ENCODE assay signal across 1 cellular context in the genomic region with DNA sequence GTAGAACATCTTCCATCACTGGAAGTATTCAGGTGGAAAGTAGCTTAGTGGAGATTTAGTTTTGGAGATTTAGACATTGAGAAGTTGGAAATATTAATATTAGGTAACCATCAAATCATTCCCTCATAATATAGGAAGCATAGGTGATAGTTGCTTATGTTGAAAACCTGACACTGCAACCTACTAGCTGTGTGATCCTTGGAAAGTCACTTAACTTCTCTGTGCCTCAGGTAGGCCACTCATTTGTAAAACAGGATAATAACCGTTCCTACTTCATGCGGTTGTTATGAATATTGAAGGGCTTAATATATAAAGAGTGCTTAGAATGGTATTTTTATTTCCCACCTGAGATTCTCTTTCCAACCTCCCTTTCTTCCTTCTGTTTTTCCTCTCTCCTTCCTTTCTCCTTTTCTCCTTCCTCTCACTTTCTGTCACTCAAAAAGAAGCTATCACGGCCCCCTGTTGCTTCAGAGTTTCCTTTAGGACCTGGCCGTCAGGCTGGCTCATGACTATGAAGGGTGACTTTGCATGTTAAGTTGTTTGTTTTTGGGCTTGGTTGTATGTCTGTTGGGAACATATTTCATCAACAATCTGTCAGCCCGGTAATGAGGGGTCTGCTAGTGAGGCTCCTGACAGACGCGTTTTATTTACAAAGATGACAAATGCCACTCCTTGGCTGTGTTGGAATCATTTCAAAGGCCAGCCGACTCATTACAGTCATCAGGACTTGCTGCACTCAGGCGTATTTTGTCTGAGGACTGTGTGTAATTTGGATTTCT.
TF ChIP-seq lines count a peak whose summit lies in the region.

No MANE protein-coding gene starts in this region.

TF ChIP-seq in K562, 482 proteins besides CTCF, POLR2A, EP300 and RAD21 (continued from another document and continues in another):
- TF ChIP-seq, protein P1, sequence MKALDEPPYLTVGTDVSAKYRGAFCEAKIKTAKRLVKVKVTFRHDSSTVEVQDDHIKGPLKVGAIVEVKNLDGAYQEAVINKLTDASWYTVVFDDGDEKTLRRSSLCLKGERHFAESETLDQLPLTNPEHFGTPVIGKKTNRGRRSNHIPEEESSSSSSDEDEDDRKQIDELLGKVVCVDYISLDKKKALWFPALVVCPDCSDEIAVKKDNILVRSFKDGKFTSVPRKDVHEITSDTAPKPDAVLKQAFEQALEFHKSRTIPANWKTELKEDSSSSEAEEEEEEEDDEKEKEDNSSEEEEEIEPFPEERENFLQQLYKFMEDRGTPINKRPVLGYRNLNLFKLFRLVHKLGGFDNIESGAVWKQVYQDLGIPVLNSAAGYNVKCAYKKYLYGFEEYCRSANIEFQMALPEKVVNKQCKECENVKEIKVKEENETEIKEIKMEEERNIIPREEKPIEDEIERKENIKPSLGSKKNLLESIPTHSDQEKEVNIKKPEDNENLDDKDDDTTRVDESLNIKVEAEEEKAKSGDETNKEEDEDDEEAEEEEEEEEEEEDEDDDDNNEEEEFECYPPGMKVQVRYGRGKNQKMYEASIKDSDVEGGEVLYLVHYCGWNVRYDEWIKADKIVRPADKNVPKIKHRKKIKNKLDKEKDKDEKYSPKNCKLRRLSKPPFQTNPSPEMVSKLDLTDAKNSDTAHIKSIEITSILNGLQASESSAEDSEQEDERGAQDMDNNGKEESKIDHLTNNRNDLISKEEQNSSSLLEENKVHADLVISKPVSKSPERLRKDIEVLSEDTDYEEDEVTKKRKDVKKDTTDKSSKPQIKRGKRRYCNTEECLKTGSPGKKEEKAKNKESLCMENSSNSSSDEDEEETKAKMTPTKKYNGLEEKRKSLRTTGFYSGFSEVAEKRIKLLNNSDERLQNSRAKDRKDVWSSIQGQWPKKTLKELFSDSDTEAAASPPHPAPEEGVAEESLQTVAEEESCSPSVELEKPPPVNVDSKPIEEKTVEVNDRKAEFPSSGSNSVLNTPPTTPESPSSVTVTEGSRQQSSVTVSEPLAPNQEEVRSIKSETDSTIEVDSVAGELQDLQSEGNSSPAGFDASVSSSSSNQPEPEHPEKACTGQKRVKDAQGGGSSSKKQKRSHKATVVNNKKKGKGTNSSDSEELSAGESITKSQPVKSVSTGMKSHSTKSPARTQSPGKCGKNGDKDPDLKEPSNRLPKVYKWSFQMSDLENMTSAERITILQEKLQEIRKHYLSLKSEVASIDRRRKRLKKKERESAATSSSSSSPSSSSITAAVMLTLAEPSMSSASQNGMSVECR (CRISPR knock-in tag; IDR thresholded peaks at IDR 0.05): no peak
- TF ChIP-seq, protein P2, sequence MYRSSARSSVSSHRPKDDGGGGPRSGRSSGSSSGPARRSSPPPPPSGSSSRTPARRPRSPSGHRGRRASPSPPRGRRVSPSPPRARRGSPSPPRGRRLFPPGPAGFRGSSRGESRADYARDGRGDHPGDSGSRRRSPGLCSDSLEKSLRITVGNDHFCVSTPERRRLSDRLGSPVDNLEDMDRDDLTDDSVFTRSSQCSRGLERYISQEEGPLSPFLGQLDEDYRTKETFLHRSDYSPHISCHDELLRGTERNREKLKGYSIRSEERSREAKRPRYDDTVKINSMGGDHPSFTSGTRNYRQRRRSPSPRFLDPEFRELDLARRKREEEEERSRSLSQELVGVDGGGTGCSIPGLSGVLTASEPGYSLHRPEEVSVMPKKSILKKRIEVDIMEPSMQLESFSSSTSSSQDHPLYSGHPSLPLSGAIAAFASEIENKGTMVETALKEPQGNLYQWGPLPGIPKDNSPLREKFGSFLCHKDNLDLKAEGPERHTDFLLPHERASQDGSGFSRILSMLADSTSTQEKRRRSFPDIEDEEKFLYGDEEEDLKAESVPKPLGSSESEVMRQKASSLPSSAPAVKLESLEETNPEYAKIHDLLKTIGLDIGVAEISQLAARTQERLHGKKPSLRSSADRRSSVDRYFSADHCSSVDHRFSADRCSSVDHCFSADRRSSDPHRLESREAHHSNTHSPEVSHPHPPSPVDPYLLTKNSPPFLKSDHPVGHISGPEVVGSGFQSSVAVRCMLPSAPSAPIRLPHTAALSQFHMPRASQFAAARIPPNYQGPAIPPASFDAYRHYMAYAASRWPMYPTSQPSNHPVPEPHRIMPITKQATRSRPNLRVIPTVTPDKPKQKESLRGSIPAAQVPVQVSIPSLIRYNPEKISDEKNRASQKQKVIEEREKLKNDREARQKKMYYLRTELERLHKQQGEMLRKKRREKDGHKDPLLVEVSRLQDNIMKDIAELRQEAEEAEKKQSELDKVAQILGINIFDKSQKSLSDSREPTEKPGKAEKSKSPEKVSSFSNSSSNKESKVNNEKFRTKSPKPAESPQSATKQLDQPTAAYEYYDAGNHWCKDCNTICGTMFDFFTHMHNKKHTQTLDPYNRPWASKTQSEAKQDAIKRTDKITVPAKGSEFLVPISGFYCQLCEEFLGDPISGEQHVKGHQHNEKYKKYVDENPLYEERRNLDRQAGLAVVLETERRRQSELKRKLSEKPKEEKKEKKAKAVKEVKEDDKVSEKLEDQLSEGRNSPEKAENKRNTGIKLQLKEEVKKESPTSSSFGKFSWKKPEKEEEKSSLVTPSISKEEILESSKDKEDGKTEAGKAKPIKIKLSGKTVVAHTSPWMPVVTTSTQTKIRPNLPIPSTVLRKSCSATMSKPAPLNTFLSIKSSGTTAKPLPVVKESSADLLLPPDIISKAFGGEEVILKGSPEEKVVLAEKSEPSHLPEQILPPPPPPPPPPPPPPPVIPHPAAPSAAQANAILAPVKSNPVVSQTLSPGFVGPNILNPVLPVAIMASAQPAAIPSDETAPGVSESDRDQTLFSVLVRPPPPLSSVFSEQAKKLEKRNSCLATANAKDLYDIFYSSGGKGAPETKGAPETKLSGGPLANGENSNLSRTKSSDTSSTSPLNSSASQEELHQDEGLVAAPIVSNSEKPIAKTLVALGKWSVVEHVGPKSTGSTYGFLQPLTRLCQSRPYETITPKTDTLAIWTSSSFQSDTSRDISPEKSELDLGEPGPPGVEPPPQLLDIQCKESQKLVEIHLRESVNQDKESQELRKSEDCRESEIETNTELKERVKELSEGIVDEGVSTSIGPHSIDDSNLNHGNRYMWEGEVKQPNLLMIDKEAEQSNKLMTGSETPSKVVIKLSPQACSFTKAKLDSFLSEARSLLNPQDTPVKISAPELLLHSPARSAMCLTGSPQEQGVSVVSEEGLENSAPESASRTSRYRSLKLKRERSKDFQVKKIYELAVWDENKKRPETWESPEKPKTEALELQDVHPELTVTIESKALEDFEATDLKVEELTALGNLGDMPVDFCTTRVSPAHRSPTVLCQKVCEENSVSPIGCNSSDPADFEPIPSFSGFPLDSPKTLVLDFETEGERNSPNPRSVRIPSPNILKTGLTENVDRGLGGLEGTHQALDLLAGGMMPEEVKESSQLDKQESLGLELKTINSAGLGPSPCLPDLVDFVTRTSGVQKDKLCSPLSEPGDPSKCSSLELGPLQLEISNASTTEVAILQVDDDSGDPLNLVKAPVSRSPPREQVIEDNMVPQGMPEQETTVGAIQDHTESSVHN (IDR thresholded peaks at IDR 0.05; ENCODE audit: borderline replicate concordance in 1 of 2, low read depth in 1 of 2): peak in 1 of 2 experiments; percentile 55; a peak in 1 of 4 replicates
- TF ChIP-seq SREBF1 (IDR thresholded peaks at IDR 0.05; ENCODE audit: borderline replicate concordance, low read depth, low read length) (no peak), DNMT1 (IDR thresholded peaks at IDR 0.05) (no peak), CREBBP (IDR thresholded peaks at IDR 0.05; ENCODE audit: low read depth, low read length) (no peak), TCFL5 (CRISPR knock-in tag; conservative IDR thresholded peaks at IDR 0.05) (no peak), ZNF668 (CRISPR knock-in tag; IDR thresholded peaks at IDR 0.05) (no peak), RBM14 (IDR thresholded peaks at IDR 0.05; ENCODE audit: borderline replicate concordance, insufficient read depth, low read depth, low read length) (no peak), BHLHE40 (IDR thresholded peaks at IDR 0.05; ENCODE audit: low read length) (peak; percentile 46; the same call in 1 of the 2 replicates), ERF (CRISPR knock-in tag; IDR thresholded peaks at IDR 0.05) (no peak), LARP7 (IDR thresholded peaks at IDR 0.05) (no peak), ELF4 (CRISPR knock-in tag; IDR thresholded peaks at IDR 0.05) (0 out of 2 replicates have a peak, but pooled peaks have one; percentile 23), HNRNPL (IDR thresholded peaks at IDR 0.05; ENCODE audit: low read depth, low read length) (no peak), EGR1 (conservative IDR thresholded peaks at IDR 0.05) (no peak), MYNN (IDR thresholded peaks at IDR 0.05) (no peak), MYNN (CRISPR knock-in tag; IDR thresholded peaks at IDR 0.05) (no peak), ZNF717 (CRISPR knock-in tag; IDR thresholded peaks at IDR 0.05) (no peak), TRIM28 (IDR thresholded peaks at IDR 0.05) (no peak), LEF1 (IDR thresholded peaks at IDR 0.05) (peak; percentile 51; the same call in 1 of the 2 replicates)
- TF ChIP-seq, protein P3, sequence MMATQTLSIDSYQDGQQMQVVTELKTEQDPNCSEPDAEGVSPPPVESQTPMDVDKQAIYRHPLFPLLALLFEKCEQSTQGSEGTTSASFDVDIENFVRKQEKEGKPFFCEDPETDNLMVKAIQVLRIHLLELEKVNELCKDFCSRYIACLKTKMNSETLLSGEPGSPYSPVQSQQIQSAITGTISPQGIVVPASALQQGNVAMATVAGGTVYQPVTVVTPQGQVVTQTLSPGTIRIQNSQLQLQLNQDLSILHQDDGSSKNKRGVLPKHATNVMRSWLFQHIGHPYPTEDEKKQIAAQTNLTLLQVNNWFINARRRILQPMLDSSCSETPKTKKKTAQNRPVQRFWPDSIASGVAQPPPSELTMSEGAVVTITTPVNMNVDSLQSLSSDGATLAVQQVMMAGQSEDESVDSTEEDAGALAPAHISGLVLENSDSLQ (IDR thresholded peaks at IDR 0.05): peak; percentile 94
- TF ChIP-seq, protein P4, sequence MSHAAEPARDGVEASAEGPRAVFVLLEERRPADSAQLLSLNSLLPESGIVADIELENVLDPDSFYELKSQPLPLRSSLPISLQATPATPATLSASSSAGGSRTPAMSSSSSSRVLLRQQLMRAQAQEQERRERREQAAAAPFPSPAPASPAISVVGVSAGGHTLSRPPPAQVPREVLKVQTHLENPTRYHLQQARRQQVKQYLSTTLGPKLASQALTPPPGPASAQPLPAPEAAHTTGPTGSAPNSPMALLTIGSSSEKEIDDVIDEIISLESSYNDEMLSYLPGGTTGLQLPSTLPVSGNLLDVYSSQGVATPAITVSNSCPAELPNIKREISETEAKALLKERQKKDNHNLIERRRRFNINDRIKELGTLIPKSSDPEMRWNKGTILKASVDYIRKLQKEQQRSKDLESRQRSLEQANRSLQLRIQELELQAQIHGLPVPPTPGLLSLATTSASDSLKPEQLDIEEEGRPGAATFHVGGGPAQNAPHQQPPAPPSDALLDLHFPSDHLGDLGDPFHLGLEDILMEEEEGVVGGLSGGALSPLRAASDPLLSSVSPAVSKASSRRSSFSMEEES (CRISPR knock-in tag; IDR thresholded peaks at IDR 0.05): no peak
- TF ChIP-seq, protein P5, sequence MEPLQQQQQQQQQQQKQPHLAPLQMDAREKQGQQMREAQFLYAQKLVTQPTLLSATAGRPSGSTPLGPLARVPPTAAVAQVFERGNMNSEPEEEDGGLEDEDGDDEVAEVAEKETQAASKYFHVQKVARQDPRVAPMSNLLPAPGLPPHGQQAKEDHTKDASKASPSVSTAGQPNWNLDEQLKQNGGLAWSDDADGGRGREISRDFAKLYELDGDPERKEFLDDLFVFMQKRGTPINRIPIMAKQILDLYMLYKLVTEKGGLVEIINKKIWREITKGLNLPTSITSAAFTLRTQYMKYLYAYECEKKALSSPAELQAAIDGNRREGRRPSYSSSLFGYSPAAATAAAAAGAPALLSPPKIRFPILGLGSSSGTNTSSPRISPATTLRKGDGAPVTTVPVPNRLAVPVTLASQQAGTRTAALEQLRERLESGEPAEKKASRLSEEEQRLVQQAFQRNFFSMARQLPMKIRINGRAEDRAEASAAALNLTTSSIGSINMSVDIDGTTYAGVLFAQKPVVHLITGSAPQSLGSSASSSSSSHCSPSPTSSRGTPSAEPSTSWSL (CRISPR knock-in tag; IDR thresholded peaks at IDR 0.05; ENCODE audit: borderline replicate concordance): no peak
- TF ChIP-seq, protein P6, sequence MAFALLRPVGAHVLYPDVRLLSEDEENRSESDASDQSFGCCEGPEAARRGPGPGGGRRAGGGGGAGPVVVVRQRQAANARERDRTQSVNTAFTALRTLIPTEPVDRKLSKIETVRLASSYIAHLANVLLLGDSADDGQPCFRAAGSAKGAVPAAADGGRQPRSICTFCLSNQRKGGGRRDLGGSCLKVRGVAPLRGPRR (CRISPR knock-in tag; IDR thresholded peaks at IDR 0.05): no peak
- TF ChIP-seq, protein P7, sequence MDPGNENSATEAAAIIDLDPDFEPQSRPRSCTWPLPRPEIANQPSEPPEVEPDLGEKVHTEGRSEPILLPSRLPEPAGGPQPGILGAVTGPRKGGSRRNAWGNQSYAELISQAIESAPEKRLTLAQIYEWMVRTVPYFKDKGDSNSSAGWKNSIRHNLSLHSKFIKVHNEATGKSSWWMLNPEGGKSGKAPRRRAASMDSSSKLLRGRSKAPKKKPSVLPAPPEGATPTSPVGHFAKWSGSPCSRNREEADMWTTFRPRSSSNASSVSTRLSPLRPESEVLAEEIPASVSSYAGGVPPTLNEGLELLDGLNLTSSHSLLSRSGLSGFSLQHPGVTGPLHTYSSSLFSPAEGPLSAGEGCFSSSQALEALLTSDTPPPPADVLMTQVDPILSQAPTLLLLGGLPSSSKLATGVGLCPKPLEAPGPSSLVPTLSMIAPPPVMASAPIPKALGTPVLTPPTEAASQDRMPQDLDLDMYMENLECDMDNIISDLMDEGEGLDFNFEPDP (CRISPR knock-in tag; IDR thresholded peaks at IDR 0.05): no peak
- TF ChIP-seq, protein P8, sequence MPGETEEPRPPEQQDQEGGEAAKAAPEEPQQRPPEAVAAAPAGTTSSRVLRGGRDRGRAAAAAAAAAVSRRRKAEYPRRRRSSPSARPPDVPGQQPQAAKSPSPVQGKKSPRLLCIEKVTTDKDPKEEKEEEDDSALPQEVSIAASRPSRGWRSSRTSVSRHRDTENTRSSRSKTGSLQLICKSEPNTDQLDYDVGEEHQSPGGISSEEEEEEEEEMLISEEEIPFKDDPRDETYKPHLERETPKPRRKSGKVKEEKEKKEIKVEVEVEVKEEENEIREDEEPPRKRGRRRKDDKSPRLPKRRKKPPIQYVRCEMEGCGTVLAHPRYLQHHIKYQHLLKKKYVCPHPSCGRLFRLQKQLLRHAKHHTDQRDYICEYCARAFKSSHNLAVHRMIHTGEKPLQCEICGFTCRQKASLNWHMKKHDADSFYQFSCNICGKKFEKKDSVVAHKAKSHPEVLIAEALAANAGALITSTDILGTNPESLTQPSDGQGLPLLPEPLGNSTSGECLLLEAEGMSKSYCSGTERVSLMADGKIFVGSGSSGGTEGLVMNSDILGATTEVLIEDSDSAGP (CRISPR knock-in tag; IDR thresholded peaks at IDR 0.05): no peak
- TF ChIP-seq, protein P9, sequence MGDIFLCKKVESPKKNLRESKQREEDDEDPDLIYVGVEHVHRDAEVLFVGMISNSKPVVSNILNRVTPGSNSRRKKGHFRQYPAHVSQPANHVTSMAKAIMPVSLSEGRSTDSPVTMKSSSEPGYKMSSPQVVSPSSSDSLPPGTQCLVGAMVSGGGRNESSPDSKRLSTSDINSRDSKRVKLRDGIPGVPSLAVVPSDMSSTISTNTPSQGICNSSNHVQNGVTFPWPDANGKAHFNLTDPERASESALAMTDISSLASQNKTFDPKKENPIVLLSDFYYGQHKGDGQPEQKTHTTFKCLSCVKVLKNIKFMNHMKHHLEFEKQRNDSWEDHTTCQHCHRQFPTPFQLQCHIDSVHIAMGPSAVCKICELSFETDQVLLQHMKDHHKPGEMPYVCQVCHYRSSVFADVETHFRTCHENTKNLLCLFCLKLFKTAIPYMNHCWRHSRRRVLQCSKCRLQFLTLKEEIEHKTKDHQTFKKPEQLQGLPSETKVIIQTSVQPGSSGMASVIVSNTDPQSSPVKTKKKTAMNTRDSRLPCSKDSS (IDR thresholded peaks at IDR 0.05; ENCODE audit: low read depth, partially characterized antibody): no peak
